In genomic region chr14:86708846-86709339, GRCh38 we compare ENCODE assay signal across 13 cellular contexts.
"Had no signal": no experiment of that assay in that cellular context is flagged by ENCODE, and none has a peak within 500 bp of the region (broad histone marks: within the 10 kb centered on the region; RNA-seq: fewer than 3 reads in every experiment).

No MANE protein-coding gene starts in this region.

- ATAC-seq: activated T-helper 17 cell treated with anti-CD3 and anti-CD28 coated beads, Interleukin-2, amount 50 U/mL, for 72 hours; left lung had no signal

- H3K4me3 ChIP-seq: adrenal gland, left lung, thyroid gland, uterus had no signal

- H3K36me3 ChIP-seq: adrenal gland, left lung, thyroid gland, uterus had no signal

- H3K4me1 ChIP-seq: adrenal gland, left lung, thyroid gland, uterus had no signal

- H3K9me3 ChIP-seq: adrenal gland, left lung, thyroid gland, uterus had no signal

- H3K27me3 Mint-ChIP-seq: activated CD4-positive, alpha-beta T cell treated with anti-CD3 and anti-CD28 coated beads, Interleukin-2, amount 10 ng/mL, durations not matched to agents 7 days and 5 days; activated T-helper 17 cell treated with anti-CD3 and anti-CD28 coated beads, Interleukin-2, amount 50 U/mL, for 72 hours had no signal

- H3K4me3 Mint-ChIP-seq: activated CD4-positive, alpha-beta T cell treated with anti-CD3 and anti-CD28 coated beads, Interleukin-2, amount 10 ng/mL, durations not matched to agents 7 days and 5 days; activated T-helper 17 cell treated with anti-CD3 and anti-CD28 coated beads, Interleukin-2, amount 50 U/mL, for 72 hours; neural crest cell had no signal

- H3K4me1 Mint-ChIP-seq: activated CD4-positive, alpha-beta T cell treated with anti-CD3 and anti-CD28 coated beads, Interleukin-2, amount 10 ng/mL, durations not matched to agents 7 days and 5 days; activated T-helper 17 cell treated with anti-CD3 and anti-CD28 coated beads, Interleukin-2, amount 50 U/mL, for 72 hours; neural crest cell had no signal

- H3K27ac Mint-ChIP-seq: activated CD4-positive, alpha-beta T cell treated with anti-CD3 and anti-CD28 coated beads, Interleukin-2, amount 10 ng/mL, durations not matched to agents 7 days and 5 days; activated T-helper 17 cell treated with anti-CD3 and anti-CD28 coated beads, Interleukin-2, amount 50 U/mL, for 72 hours had no signal

- DNase-seq: activated CD4-positive, alpha-beta T cell treated with anti-CD3 and anti-CD28 coated beads, Interleukin-2, amount 10 ng/mL, durations not matched to agents 7 days and 5 days; activated CD4-positive, CD25-positive, alpha-beta regulatory T cell; activated CD8-positive, alpha-beta memory T cell treated with anti-CD3 and anti-CD28 coated beads for 24 hours; activated naive CD4-positive, alpha-beta T cell treated with anti-CD3 and anti-CD28 coated beads, Interleukin-2, amount 50 U/mL, for 16 hours; adrenal gland; caudate nucleus; left lung; mesenchymal stem cell; T-helper 2 cell; thyroid gland; uterus had no signal

- H3K27me3 ChIP-seq: adrenal gland, left lung, thyroid gland, uterus had no signal

- H3K27ac ChIP-seq: adrenal gland, left lung, thyroid gland, uterus had no signal
